In the genomic region with DNA sequence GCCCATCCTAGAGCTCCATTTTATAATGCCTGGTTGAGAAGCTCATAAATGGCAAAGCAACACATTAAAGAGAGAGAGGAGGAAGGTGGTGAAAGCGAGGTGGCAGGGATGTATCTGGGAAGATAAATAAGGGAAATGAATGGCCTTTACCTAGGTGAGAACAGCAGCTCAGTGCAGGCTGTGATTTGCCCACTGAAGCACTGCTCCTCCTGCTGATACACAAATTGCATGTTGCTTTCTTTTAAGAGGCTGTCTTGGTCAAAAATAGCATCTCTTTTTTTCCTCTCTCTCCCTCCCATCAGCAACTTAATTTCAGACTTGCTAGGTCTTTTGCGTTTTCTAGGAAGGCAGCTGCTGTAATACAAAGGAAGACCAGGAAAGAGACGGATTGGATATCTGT, we compare ENCODE assay signal across 28 cellular contexts.
"Had no signal": no experiment of that assay in that cellular context is flagged by ENCODE, and none has a peak within 500 bp of the region (broad histone marks: within the 10 kb centered on the region; RNA-seq: fewer than 3 reads in every experiment).

No MANE protein-coding gene starts in this region.

- H3K79me2 ChIP-seq: parathyroid adenoma had no signal

- H3K9ac ChIP-seq: parathyroid adenoma had no signal

- H3K27me3 Mint-ChIP-seq: stimulated activated naive B cell treated with anti-CD40 and anti-IgM and Interleukin-4, amounts not matched to agents 10 μg/mL and 1 μg/mL and 100 μg/mL, for 72 hours; stimulated activated naive CD8-positive, alpha-beta T cell treated with anti-CD3 and anti-CD28 coated beads, Interleukin-15, Interleukin-2, amounts not matched to agents 100 ng/mL and 50 ng/mL, for 24 hours had no signal

- H3K4me1 ChIP-seq: parathyroid adenoma, psoas muscle, right lobe of liver, sigmoid colon, stomach, thyroid gland, tibial nerve, upper lobe of left lung, vagina had no signal

- H3K27ac Mint-ChIP-seq: natural killer cell; nephron; progenitor cell of endocrine pancreas; stimulated activated effector memory CD8-positive, alpha-beta T cell treated with anti-CD3 and anti-CD28 coated beads, Interleukin-12 subunit alpha, Interleukin-12 subunit beta, amount 100 ng/mL, for 72 hours; stimulated activated naive B cell treated with anti-CD40 and anti-IgM and Interleukin-4, amounts not matched to agents 10 μg/mL and 1 μg/mL and 100 μg/mL, for 72 hours; stimulated activated naive CD8-positive, alpha-beta T cell treated with anti-CD3 and anti-CD28 coated beads, Interleukin-15, Interleukin-2, amounts not matched to agents 100 ng/mL and 50 ng/mL, for 24 hours had no signal

- H3K4me3 ChIP-seq: ovary, psoas muscle, right lobe of liver, sigmoid colon, stomach, thoracic aorta, thyroid gland, tibial nerve, upper lobe of left lung, vagina had no signal

- ATAC-seq: natural killer cell; psoas muscle; right cardiac atrium; right lobe of liver; stimulated activated effector memory CD8-positive, alpha-beta T cell treated with anti-CD3 and anti-CD28 coated beads, Interleukin-12 subunit alpha, Interleukin-12 subunit beta, amount 100 ng/mL, for 72 hours; stimulated activated naive B cell treated with anti-CD40 and anti-IgM and Interleukin-4, amounts not matched to agents 10 μg/mL and 1 μg/mL and 100 μg/mL, for 72 hours had no signal

- DNase-seq: natural killer cell; occipital lobe; ovary; posterior cingulate gyrus; psoas muscle; right cardiac atrium; right lobe of liver; sigmoid colon; small intestine; stimulated activated CD4-positive, alpha-beta T cell treated with anti-CD3 and anti-CD28 coated beads, Interleukin-15, amount 100 ng/mL, for 24 hours; stimulated activated CD4-positive, alpha-beta T cell treated with anti-CD3 and anti-CD28 coated beads, Interleukin-2, amount 100 ng/mL, for 24 hours; stimulated activated CD4-positive, alpha-beta T cell treated with anti-CD3 and anti-CD28 coated beads, Interleukin-2, amount 100 ng/mL, for 48 hours; stimulated activated CD4-positive, alpha-beta T cell treated with anti-CD3 and anti-CD28 coated beads, Interleukin-4, amount 100 ng/mL, for 24 hours; stimulated activated naive B cell treated with anti-CD40 and anti-IgM and Interleukin-4, amounts not matched to agents 10 μg/mL and 1 μg/mL and 100 μg/mL, for 72 hours; stimulated activated naive CD4-positive, alpha-beta T cell treated with Interleukin-2 at 50 U/mL for 16 hours; stomach; thyroid gland; trophoblast cell; upper lobe of left lung had no signal

- H3K27ac ChIP-seq: ovary, parathyroid adenoma, psoas muscle, right lobe of liver, sigmoid colon, stomach, thoracic aorta, thyroid gland, tibial nerve, upper lobe of left lung, vagina had no signal

- H3K36me3 Mint-ChIP-seq: natural killer cell; stimulated activated effector memory CD8-positive, alpha-beta T cell treated with anti-CD3 and anti-CD28 coated beads, Interleukin-12 subunit alpha, Interleukin-12 subunit beta, amount 100 ng/mL, for 72 hours; stimulated activated naive B cell treated with anti-CD40 and anti-IgM and Interleukin-4, amounts not matched to agents 10 μg/mL and 1 μg/mL and 100 μg/mL, for 72 hours had no signal

- H3K27me3 ChIP-seq: ovary, right lobe of liver, sigmoid colon, stomach, thyroid gland, tibial nerve, upper lobe of left lung, vagina had no signal

- H2AFZ ChIP-seq: parathyroid adenoma had no signal

- H3K4me3 Mint-ChIP-seq: natural killer cell; nephron; neural crest cell; stimulated activated effector memory CD8-positive, alpha-beta T cell treated with anti-CD3 and anti-CD28 coated beads, Interleukin-12 subunit alpha, Interleukin-12 subunit beta, amount 100 ng/mL, for 72 hours; stimulated activated naive B cell treated with anti-CD40 and anti-IgM and Interleukin-4, amounts not matched to agents 10 μg/mL and 1 μg/mL and 100 μg/mL, for 72 hours; stimulated activated naive CD8-positive, alpha-beta T cell treated with anti-CD3 and anti-CD28 coated beads, Interleukin-15, Interleukin-2, amounts not matched to agents 100 ng/mL and 50 ng/mL, for 24 hours had no signal

- H3K4me1 Mint-ChIP-seq: natural killer cell; nephron; stimulated activated effector memory CD8-positive, alpha-beta T cell treated with anti-CD3 and anti-CD28 coated beads, Interleukin-12 subunit alpha, Interleukin-12 subunit beta, amount 100 ng/mL, for 72 hours; stimulated activated naive B cell treated with anti-CD40 and anti-IgM and Interleukin-4, amounts not matched to agents 10 μg/mL and 1 μg/mL and 100 μg/mL, for 72 hours had no signal

- H3K9me3 ChIP-seq: ovary, psoas muscle, right lobe of liver, sigmoid colon, stomach, thoracic aorta, thyroid gland, tibial nerve, upper lobe of left lung, vagina had no signal

- FAIRE-seq: small intestine had no signal

- H3K36me3 ChIP-seq: ovary, right lobe of liver, sigmoid colon, stomach, thoracic aorta, thyroid gland, tibial nerve, upper lobe of left lung, vagina had no signal

- H3K9me3 Mint-ChIP-seq: natural killer cell; nephron; neural crest cell; stimulated activated effector memory CD8-positive, alpha-beta T cell treated with anti-CD3 and anti-CD28 coated beads, Interleukin-12 subunit alpha, Interleukin-12 subunit beta, amount 100 ng/mL, for 72 hours; stimulated activated naive CD8-positive, alpha-beta T cell treated with anti-CD3 and anti-CD28 coated beads, Interleukin-15, Interleukin-2, amounts not matched to agents 100 ng/mL and 50 ng/mL, for 24 hours had no signal
